In genomic region chr15:92079047-92079446, GRCh38 we compare ENCODE assay signal across 9 cellular contexts.
DNase-seq lines count a peak whose midpoint lies in the region; ATAC-seq, FAIRE-seq and TF ChIP-seq lines count a peak whose summit lies in the region.
"Had no signal": no experiment of that assay in that cellular context is flagged by ENCODE, and none has a peak within 500 bp of the region (broad histone marks: within the 10 kb centered on the region; RNA-seq: fewer than 3 reads in every experiment).

No MANE protein-coding gene starts in this region.

- no peaks in the 10 kb centered on the region for H3K9me2 ChIP-seq in GM23338 (ENCODE audit: insufficient read depth)

- POLR2A ChIA-PET in BJ (lab: Charles Lee), result no interaction called here

- H3K27me3 Mint-ChIP-seq in GM23338 (ENCODE audit: insufficient read depth, low read depth, poor library complexity), result peaks cover 6% of the 10 kb centered on the region
- H3K27me3 Mint-ChIP-seq in T-helper 17 cell, result no peaks in the 10 kb centered on the region
- H3K27me3 Mint-ChIP-seq in effector memory CD8-positive, alpha-beta T cell, result no peaks in the 10 kb centered on the region

- H3K4me2 ChIP-seq in GM23338, result no peak overlapping the region

- TF ChIP-seq EP300 in tibial nerve (IDR thresholded peaks at IDR 0.05), result no peak

- H3K36me3 Mint-ChIP-seq in GM23338 (ENCODE audit: low read depth) (no peaks in the 10 kb centered on the region), T-helper 17 cell (ENCODE audit: low read depth) (no peaks in the 10 kb centered on the region)
- peaks cover 5% of the 10 kb centered on the region for H3K36me3 Mint-ChIP-seq in effector memory CD8-positive, alpha-beta T cell (ENCODE audit: insufficient read depth)

- ATAC-seq in GM23338, result peak; percentile 39
- ATAC-seq in T-helper 17 cell, result no peak
- no peak for ATAC-seq in effector memory CD8-positive, alpha-beta T cell (replicated peaks)

- no peak overlapping the region for H2AFZ ChIP-seq in GM23338

- H4K20me1 ChIP-seq in GM23338 (replicated peaks; ENCODE audit: insufficient read depth), result no peaks in the 10 kb centered on the region; the same call in 1 of the 2 replicates

- TF ChIP-seq CTCF in BJ (IDR thresholded peaks at IDR 0.05; ENCODE audit: insufficient read depth, low read depth, low read length) (peak; percentile 38; the same call in 1 of the 2 replicates), GM23338 (conservative IDR thresholded peaks at IDR 0.05; ENCODE audit: low read depth in 2 of 2) (peak; percentile 63 to 74), kidney (IDR thresholded peaks at IDR 0.05; ENCODE audit: borderline replicate concordance, extremely low read depth, insufficient read depth) (no peak), tibial nerve (IDR thresholded peaks at IDR 0.05) (peak in 1 of 5 experiments; percentile 17)

- DNase-seq in BJ (ENCODE audit: low read depth), result no peak
- peak; percentile 76 for DNase-seq in GM23338 (ENCODE audit: low spot score)
- no peak for DNase-seq in T-helper 17 cell
- peak; percentile 46 for DNase-seq in iPS-NIHi11 (ENCODE audit: low spot score)
- DNase-seq in kidney, result no peak
- DNase-seq in effector memory CD8-positive, alpha-beta T cell, result no peak
- DNase-seq in islet precursor cell, result no peak
- no peak for DNase-seq in tibial nerve (ENCODE audit: low spot score in 2 of 2)
- DNase-seq: adrenal gland had no signal

- no peak for FAIRE-seq in kidney (lab: Jason Lieb, UNC)

- no peak for TF ChIP-seq POLR2A in tibial nerve (IDR thresholded peaks at IDR 0.05)

- H3K4me3 Mint-ChIP-seq in GM23338 (no peak overlapping the region), T-helper 17 cell (peak overlapping the region; percentile 25)
- H3K4me3 Mint-ChIP-seq in effector memory CD8-positive, alpha-beta T cell, result no peak overlapping the region

- H3K9me3 Mint-ChIP-seq in GM23338, result no peaks in the 10 kb centered on the region
- H3K9me3 Mint-ChIP-seq in effector memory CD8-positive, alpha-beta T cell, result no peaks in the 10 kb centered on the region

- H3K4me1 Mint-ChIP-seq in GM23338 (peaks cover 5% of the 10 kb centered on the region), T-helper 17 cell (peaks cover 40% of the 10 kb centered on the region)
- H3K4me1 Mint-ChIP-seq in effector memory CD8-positive, alpha-beta T cell (ENCODE audit: low read depth in 2 of 2), result peaks cover 40% of the 10 kb centered on the region in 2 donors

- H3F3A ChIP-seq in GM23338 (replicated peaks; ENCODE audit: low read depth), result no peaks in the 10 kb centered on the region

- WGBS in tibial nerve, 2 donors, result 80 to 82% methylated on average over 3 of the region's 3 CpGs

- H3K36me3 ChIP-seq in BJ (ENCODE audit: control insufficient read depth, insufficient read depth, low read length), result no peaks in the 10 kb centered on the region
- H3K36me3 ChIP-seq in GM23338 (ENCODE audit: insufficient read depth), result no peaks in the 10 kb centered on the region
- H3K36me3 ChIP-seq in kidney (ENCODE audit: control insufficient read depth in 1 of 2, insufficient read depth in 2 of 2, low read length in 2 of 2), result no peaks in the 10 kb centered on the region
- H3K36me3 ChIP-seq in tibial nerve, result no peaks in the 10 kb centered on the region
- H3K36me3 ChIP-seq: adrenal gland had no signal

- no peak overlapping the region for H3K27ac ChIP-seq in GM23338 (ENCODE audit: low read depth)
- H3K27ac ChIP-seq in kidney (ENCODE audit: low read depth in 2 of 2, low read length in 2 of 2), result no peak overlapping the region
- no peak overlapping the region for H3K27ac ChIP-seq in tibial nerve
- H3K27ac ChIP-seq: adrenal gland had no signal

- H3K27ac Mint-ChIP-seq in GM23338 (no peak overlapping the region), T-helper 17 cell (no peak overlapping the region)
- peak overlapping the region in 1 of 2 donors; percentile 41 for H3K27ac Mint-ChIP-seq in effector memory CD8-positive, alpha-beta T cell

- H3K4me3 ChIP-seq in BJ (ENCODE audit: low read depth, low read length) (no peak overlapping the region), GM23338 (no peak overlapping the region), kidney (ENCODE audit: low read length in 2 of 2) (no peak overlapping the region), tibial nerve (no peak overlapping the region)
- H3K4me3 ChIP-seq: adrenal gland had no signal

- intact Hi-C loops in kidney (cut with DNase I), result loop anchor here (10.0 kb wide), 1 partner anchor 224 kb away; the partner anchor contains the start of gene SLCO3A1

- H3K27me3 ChIP-seq in BJ (ENCODE audit: control insufficient read depth, insufficient read depth, low read length) (no peaks in the 10 kb centered on the region), GM23338 (ENCODE audit: insufficient read depth) (no peaks in the 10 kb centered on the region), tibial nerve (no peaks in the 10 kb centered on the region)
- H3K27me3 ChIP-seq: adrenal gland had no signal

- H3K4me1 ChIP-seq in GM23338 (ENCODE audit: insufficient read depth) (no peaks in the 10 kb centered on the region), kidney (ENCODE audit: control insufficient read depth in 1 of 2, insufficient read depth in 1 of 2, low read depth in 1 of 2, low read length in 2 of 2) (peaks cover 0 to 21% of the 10 kb centered on the region in 2 donors), tibial nerve (peaks cover 0 to 32% (median 2%) of the 10 kb centered on the region in 4 donors)

- no peaks in the 10 kb centered on the region for H3K79me2 ChIP-seq in GM23338 (replicated peaks; ENCODE audit: insufficient read depth)

- no peaks in the 10 kb centered on the region for H3K9me3 ChIP-seq in T-helper 17 cell (ENCODE audit: control insufficient read depth, low read length, poor library complexity, severe bottlenecking)
- H3K9me3 ChIP-seq in kidney (ENCODE audit: control insufficient read depth in 1 of 2, low read length in 2 of 2), result no peaks in the 10 kb centered on the region
- no peaks in the 10 kb centered on the region for H3K9me3 ChIP-seq in tibial nerve
- H3K9me3 ChIP-seq: adrenal gland had no signal

- CTCF ChIA-PET in BJ (lab: Yijun Ruan, JAX), result interaction anchor here (0.7 to 6.9 kb wide), 10 partner anchors 10 to 1147 kb away, joined by 3 to 59 read pairs (median 15); partner anchors contain the start of genes HDDC3 and SLCO3A1

- no peak overlapping the region for H3K9ac ChIP-seq in kidney (ENCODE audit: low read length in 2 of 2)

TF ChIP-seq in GM23338, 12 proteins besides CTCF, POLR2A, EP300 and RAD21 (continues in another document):
- TF ChIP-seq ZNF331 (CRISPR knock-in tag; IDR thresholded peaks at IDR 0.05; ENCODE audit: low read depth) (no peak), EZH2phosphoT487 (IDR thresholded peaks at IDR 0.05; ENCODE audit: unreplicated experiment) (no peak), JUNB (IDR thresholded peaks at IDR 0.05; ENCODE audit: unreplicated experiment) (no peak), STAT1 (IDR thresholded peaks at IDR 0.05; ENCODE audit: unreplicated experiment) (no peak), CREB1 (CRISPR knock-in tag; IDR thresholded peaks at IDR 0.05; ENCODE audit: low read depth) (no peak)

Comparison
In these comparisons a context has a peak if more than half of its experiments do, and no peak if none do; other contexts are left out.
1. DNase-seq: peak in GM23338 (single experiment) and iPS-NIHi11 (single experiment); none in BJ (single experiment), T-helper 17 cell (0 of 3), kidney (single experiment), effector memory CD8-positive, alpha-beta T cell (0 of 3), islet precursor cell (single experiment) and tibial nerve (0 of 2).